ENCODE assay signal across 1 cellular context in genomic region chr1:119743776-119744597, GRCh38.
TF ChIP-seq lines count a peak whose summit lies in the region.

No MANE protein-coding gene starts in this region.

TF ChIP-seq in K562, 482 proteins besides CTCF, POLR2A, EP300 and RAD21 (continued from another document):
- TF ChIP-seq SP1 (CRISPR knock-in tag; IDR thresholded peaks at IDR 0.05): no peak
- no peak for TF ChIP-seq ADNP (tag; IDR thresholded peaks at IDR 0.05)
- TF ChIP-seq NR2C1 (IDR thresholded peaks at IDR 0.05): no peak
- TF ChIP-seq NR2C1 (tag; IDR thresholded peaks at IDR 0.05): peak; percentile 43; the same call in 1 of the 2 replicates
- no peak for TF ChIP-seq ZNF511 (CRISPR knock-in tag; IDR thresholded peaks at IDR 0.05)
- TF ChIP-seq, protein P1, sequence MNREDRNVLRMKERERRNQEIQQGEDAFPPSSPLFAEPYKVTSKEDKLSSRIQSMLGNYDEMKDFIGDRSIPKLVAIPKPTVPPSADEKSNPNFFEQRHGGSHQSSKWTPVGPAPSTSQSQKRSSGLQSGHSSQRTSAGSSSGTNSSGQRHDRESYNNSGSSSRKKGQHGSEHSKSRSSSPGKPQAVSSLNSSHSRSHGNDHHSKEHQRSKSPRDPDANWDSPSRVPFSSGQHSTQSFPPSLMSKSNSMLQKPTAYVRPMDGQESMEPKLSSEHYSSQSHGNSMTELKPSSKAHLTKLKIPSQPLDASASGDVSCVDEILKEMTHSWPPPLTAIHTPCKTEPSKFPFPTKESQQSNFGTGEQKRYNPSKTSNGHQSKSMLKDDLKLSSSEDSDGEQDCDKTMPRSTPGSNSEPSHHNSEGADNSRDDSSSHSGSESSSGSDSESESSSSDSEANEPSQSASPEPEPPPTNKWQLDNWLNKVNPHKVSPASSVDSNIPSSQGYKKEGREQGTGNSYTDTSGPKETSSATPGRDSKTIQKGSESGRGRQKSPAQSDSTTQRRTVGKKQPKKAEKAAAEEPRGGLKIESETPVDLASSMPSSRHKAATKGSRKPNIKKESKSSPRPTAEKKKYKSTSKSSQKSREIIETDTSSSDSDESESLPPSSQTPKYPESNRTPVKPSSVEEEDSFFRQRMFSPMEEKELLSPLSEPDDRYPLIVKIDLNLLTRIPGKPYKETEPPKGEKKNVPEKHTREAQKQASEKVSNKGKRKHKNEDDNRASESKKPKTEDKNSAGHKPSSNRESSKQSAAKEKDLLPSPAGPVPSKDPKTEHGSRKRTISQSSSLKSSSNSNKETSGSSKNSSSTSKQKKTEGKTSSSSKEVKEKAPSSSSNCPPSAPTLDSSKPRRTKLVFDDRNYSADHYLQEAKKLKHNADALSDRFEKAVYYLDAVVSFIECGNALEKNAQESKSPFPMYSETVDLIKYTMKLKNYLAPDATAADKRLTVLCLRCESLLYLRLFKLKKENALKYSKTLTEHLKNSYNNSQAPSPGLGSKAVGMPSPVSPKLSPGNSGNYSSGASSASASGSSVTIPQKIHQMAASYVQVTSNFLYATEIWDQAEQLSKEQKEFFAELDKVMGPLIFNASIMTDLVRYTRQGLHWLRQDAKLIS (CRISPR knock-in tag; IDR thresholded peaks at IDR 0.05): no peak
- TF ChIP-seq ZBTB17 (CRISPR knock-in tag; IDR thresholded peaks at IDR 0.05): no peak
- TF ChIP-seq KLF10 (CRISPR knock-in tag; IDR thresholded peaks at IDR 0.05): no peak
- TF ChIP-seq MNT (conservative IDR thresholded peaks at IDR 0.05): no peak
- TF ChIP-seq CREB1 (IDR thresholded peaks at IDR 0.05): no peak
- peak; percentile 46; the same call in 1 of the 2 replicates for TF ChIP-seq CREB1 (CRISPR knock-in tag; IDR thresholded peaks at IDR 0.05)
- peak; percentile 57 for TF ChIP-seq CREM (IDR thresholded peaks at IDR 0.05; ENCODE audit: low read depth)
- no peak for TF ChIP-seq ZNF561 (CRISPR knock-in tag; conservative IDR thresholded peaks at IDR 0.05)
- peak; percentile 35; the same call in 1 of the 2 replicates for TF ChIP-seq POLR2G (IDR thresholded peaks at IDR 0.05; ENCODE audit: low read depth, low read length)
- no peak for TF ChIP-seq CHCHD3 (CRISPR knock-in tag; IDR thresholded peaks at IDR 0.05)
- no peak for TF ChIP-seq SMARCA4 (IDR thresholded peaks at IDR 0.05)
- no peak for TF ChIP-seq CEBPB (tag; IDR thresholded peaks at IDR 0.05)
- TF ChIP-seq NCOA2 (IDR thresholded peaks at IDR 0.05; ENCODE audit: partially characterized antibody in 2 of 2): no peak
- TF ChIP-seq, protein P2, sequence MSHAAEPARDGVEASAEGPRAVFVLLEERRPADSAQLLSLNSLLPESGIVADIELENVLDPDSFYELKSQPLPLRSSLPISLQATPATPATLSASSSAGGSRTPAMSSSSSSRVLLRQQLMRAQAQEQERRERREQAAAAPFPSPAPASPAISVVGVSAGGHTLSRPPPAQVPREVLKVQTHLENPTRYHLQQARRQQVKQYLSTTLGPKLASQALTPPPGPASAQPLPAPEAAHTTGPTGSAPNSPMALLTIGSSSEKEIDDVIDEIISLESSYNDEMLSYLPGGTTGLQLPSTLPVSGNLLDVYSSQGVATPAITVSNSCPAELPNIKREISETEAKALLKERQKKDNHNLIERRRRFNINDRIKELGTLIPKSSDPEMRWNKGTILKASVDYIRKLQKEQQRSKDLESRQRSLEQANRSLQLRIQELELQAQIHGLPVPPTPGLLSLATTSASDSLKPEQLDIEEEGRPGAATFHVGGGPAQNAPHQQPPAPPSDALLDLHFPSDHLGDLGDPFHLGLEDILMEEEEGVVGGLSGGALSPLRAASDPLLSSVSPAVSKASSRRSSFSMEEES (CRISPR knock-in tag; IDR thresholded peaks at IDR 0.05): no peak
- TF ChIP-seq ELF1 (tag; IDR thresholded peaks at IDR 0.05): no peak
- 0 out of 2 replicates have a peak, but pooled peaks have one; percentile 13 for TF ChIP-seq EGR1 (conservative IDR thresholded peaks at IDR 0.05)
- no peak for TF ChIP-seq BMI1 (IDR thresholded peaks at IDR 0.05; ENCODE audit: low read length)
- TF ChIP-seq ZNF232 (CRISPR knock-in tag; IDR thresholded peaks at IDR 0.05): no peak
- no peak for TF ChIP-seq ETV6 (IDR thresholded peaks at IDR 0.05; ENCODE audit: borderline replicate concordance in 1 of 2, low read depth in 2 of 2, low read length in 1 of 2)
- no peak for TF ChIP-seq ETV6 (CRISPR knock-in tag; IDR thresholded peaks at IDR 0.05; ENCODE audit: borderline replicate concordance)
- TF ChIP-seq GABPB2 (CRISPR knock-in tag; conservative IDR thresholded peaks at IDR 0.05): 0 out of 2 replicates have a peak, but pooled peaks have one; percentile 37
- TF ChIP-seq PHF20 (IDR thresholded peaks at IDR 0.05; ENCODE audit: partially characterized antibody): no peak
- peak; percentile 63 for TF ChIP-seq E2F8 (IDR thresholded peaks at IDR 0.05; ENCODE audit: low read depth, partially characterized antibody)
- TF ChIP-seq TBL1XR1 (IDR thresholded peaks at IDR 0.05; ENCODE audit: low read length in 2 of 2): no peak
- peak in 1 of 2 experiments; percentile 77; a peak in 2 of 4 replicates for TF ChIP-seq MAZ (CRISPR knock-in tag; conservative IDR thresholded peaks at IDR 0.05 in 1 of 2, IDR thresholded peaks at IDR 0.05 in 1 of 2)
- no peak for TF ChIP-seq HMGXB4 (CRISPR knock-in tag; IDR thresholded peaks at IDR 0.05)
- 0 out of 2 replicates have a peak, but pooled peaks have one; percentile 82 for TF ChIP-seq XRCC5 (IDR thresholded peaks at IDR 0.05; ENCODE audit: low read depth, low read length)
- no peak for TF ChIP-seq NFXL1 (CRISPR knock-in tag; IDR thresholded peaks at IDR 0.05)
- TF ChIP-seq AFF1 (IDR thresholded peaks at IDR 0.05; ENCODE audit: low read depth in 1 of 2, partially characterized antibody in 2 of 2): no peak
